1 cellular context compared by ENCODE assay signal in genomic region chr4:185380320-185380719, GRCh38.
TF ChIP-seq lines count a peak whose summit lies in the region.

No MANE protein-coding gene starts in this region.

TF ChIP-seq in HepG2, 621 proteins besides CTCF, POLR2A, EP300 and RAD21 (continued from another document and continues in another):
- TF ChIP-seq ZNF766 (CRISPR knock-in tag; IDR thresholded peaks at IDR 0.05; ENCODE audit: borderline replicate concordance) (0 out of 2 replicates have a peak, but pooled peaks have one; percentile 31), GMEB1 (CRISPR knock-in tag; IDR thresholded peaks at IDR 0.05; ENCODE audit: borderline replicate concordance) (no peak), THRA (CRISPR knock-in tag; IDR thresholded peaks at IDR 0.05; ENCODE audit: borderline replicate concordance) (no peak), DMTF1 (CRISPR knock-in tag; IDR thresholded peaks at IDR 0.05) (no peak), ZHX1 (CRISPR knock-in tag; IDR thresholded peaks at IDR 0.05; ENCODE audit: low read depth) (no peak), SRSF4 (IDR thresholded peaks at IDR 0.05; ENCODE audit: low read depth, low read length, poor library complexity, severe bottlenecking) (no peak), ZNF562 (CRISPR knock-in tag; IDR thresholded peaks at IDR 0.05; ENCODE audit: borderline replicate concordance) (no peak), HMGA1 (CRISPR knock-in tag; conservative IDR thresholded peaks at IDR 0.05) (no peak), NFE2L2 (IDR thresholded peaks at IDR 0.05; ENCODE audit: low read length) (no peak), HNRNPUL1 (IDR thresholded peaks at IDR 0.05; ENCODE audit: low read depth, low read length) (no peak), ZMYM3 (CRISPR knock-in tag; IDR thresholded peaks at IDR 0.05) (0 out of 2 replicates have a peak, but pooled peaks have one; percentile 17), KIAA2018 (CRISPR knock-in tag; IDR thresholded peaks at IDR 0.05; ENCODE audit: borderline replicate concordance) (no peak), ZBTB33 (CRISPR knock-in tag; IDR thresholded peaks at IDR 0.05) (0 out of 2 replicates have a peak, but pooled peaks have one; percentile 35), SOX5 (CRISPR knock-in tag; IDR thresholded peaks at IDR 0.05; ENCODE audit: borderline replicate concordance) (peak; percentile 38; the same call in 1 of the 2 replicates), FOXO1 (CRISPR knock-in tag; IDR thresholded peaks at IDR 0.05) (peak; percentile 73), HMG20A (CRISPR knock-in tag; IDR thresholded peaks at IDR 0.05; ENCODE audit: borderline replicate concordance) (peak; percentile 69), TCF7 (IDR thresholded peaks at IDR 0.05; ENCODE audit: low read depth) (peak; percentile 55), SATB2 (CRISPR knock-in tag; IDR thresholded peaks at IDR 0.05) (no peak), HCFC1 (IDR thresholded peaks at IDR 0.05; ENCODE audit: low read depth, low read length) (no peak), U2AF1 (optimal IDR thresholded peaks at IDR 0.05; ENCODE audit: low read depth, low read length) (no peak), HOMEZ (CRISPR knock-in tag; IDR thresholded peaks at IDR 0.05; ENCODE audit: low read depth) (peak; percentile 74; the same call in 1 of the 2 replicates), MYNN (CRISPR knock-in tag; IDR thresholded peaks at IDR 0.05; ENCODE audit: low read depth) (no peak), ZNF609 (CRISPR knock-in tag; IDR thresholded peaks at IDR 0.05; ENCODE audit: borderline replicate concordance) (no peak), ZBTB21 (CRISPR knock-in tag; IDR thresholded peaks at IDR 0.05) (no peak), MATR3 (CRISPR knock-in tag; IDR thresholded peaks at IDR 0.05) (no peak), ZNF264 (CRISPR knock-in tag; IDR thresholded peaks at IDR 0.05) (0 out of 2 replicates have a peak, but pooled peaks have one; percentile 37), ZNF780A (CRISPR knock-in tag; IDR thresholded peaks at IDR 0.05) (no peak), XBP1 (CRISPR knock-in tag; IDR thresholded peaks at IDR 0.05) (no peak), ZMAT3 (CRISPR knock-in tag; conservative IDR thresholded peaks at IDR 0.05) (no peak), BORCS8-MEF2B (CRISPR knock-in tag; IDR thresholded peaks at IDR 0.05) (no peak)
